Comparison of ENCODE assay signal across 16 cellular contexts in the genomic region with DNA sequence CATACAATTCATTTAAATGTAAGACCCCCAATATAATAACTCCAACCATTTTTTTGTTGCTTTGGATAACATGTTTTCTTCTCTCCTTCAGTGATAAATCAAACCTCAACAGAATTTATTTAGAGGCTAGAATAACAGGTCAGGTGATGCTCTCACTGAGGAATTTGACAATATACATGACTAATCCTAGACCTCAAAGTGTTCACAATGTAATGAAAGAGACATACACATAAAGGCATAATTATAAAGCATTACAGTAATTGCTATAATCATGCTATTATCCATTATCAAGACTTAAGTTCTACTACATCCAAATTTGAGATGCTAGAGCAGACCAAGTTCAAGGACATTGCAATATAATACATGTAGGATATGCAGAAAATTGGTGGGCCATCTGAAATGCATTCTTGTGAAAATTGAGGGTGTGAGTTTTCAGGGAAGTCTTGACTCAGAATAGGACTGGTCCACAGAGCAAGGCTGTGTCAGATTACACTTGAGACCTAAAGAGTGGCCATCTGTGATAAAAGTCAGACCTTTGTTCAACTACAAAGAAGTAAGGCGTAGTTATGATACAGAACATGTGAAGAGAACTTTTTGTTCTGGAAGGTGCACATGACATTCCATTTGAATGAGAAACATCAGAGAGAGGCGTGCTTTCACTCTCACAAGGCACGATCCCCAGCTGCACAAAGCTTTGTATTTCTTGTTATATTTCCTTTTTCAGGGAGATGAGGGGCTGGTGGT. TPM values are rescaled to one million over a fixed set of nuclear protein-coding genes. Genes with fewer than 3 reads are reported as not detected.
DNase-seq lines count a peak whose midpoint lies in the region; ATAC-seq and TF ChIP-seq lines count a peak whose summit lies in the region.
"Had no signal": no experiment of that assay in that cellular context is flagged by ENCODE, and none has a peak within 500 bp of the region (broad histone marks: within the 10 kb centered on the region; RNA-seq: fewer than 3 reads in every experiment).

No MANE protein-coding gene starts in this region.

- DNase-seq in EL (peak; percentile 61), NCI-H2227 (lab: John Stamatoyannopoulos, UW; ENCODE audit: unreplicated experiment) (peak; percentile 43), chondrocyte (ENCODE audit: low spot score) (no peak), myocyte (ENCODE audit: low read depth) (peak; percentile 33), DMS153 treated with DMSO at 0.1 percent for 48 hours (lab: John Stamatoyannopoulos, UW; ENCODE audit: unreplicated experiment) (no peak), left lobe of liver (ENCODE audit: low spot score) (no peak)
- no peak for DNase-seq in stimulated activated naive CD4-positive, alpha-beta T cell (lab: John Stamatoyannopoulos, UW)
- DNase-seq: activated CD4-positive, alpha-beta T cell treated with anti-CD3 and anti-CD28 coated beads for 4 hours; activated T-cell treated with anti-CD3 and anti-CD28 coated beads, Interleukin-2, amount 50 U/mL, for 72 hours; anterior cingulate cortex; NCI-H1694 treated with DMSO at 0.1 percent for 48 hours; stimulated activated CD4-positive, alpha-beta T cell treated with anti-CD3 and anti-CD28 coated beads, Interleukin-4, amount 100 ng/mL, for 1 hour; stimulated activated naive B cell treated with anti-CD40 and anti-IgM and Interleukin-4, amounts not matched to agents 10 μg/mL and 1 μg/mL and 100 μg/mL, for 72 hours; T-helper 1 cell had no signal

- no peak for ATAC-seq in GM21825 (IDR thresholded peaks at IDR 0.05; ENCODE audit: unreplicated experiment)
- no peak for ATAC-seq in left lobe of liver
- ATAC-seq: activated T-cell treated with anti-CD3 and anti-CD28 coated beads, Interleukin-2, amount 50 U/mL, for 72 hours; HepG2; stimulated activated naive B cell treated with anti-CD40 and anti-IgM and Interleukin-4, amounts not matched to agents 10 μg/mL and 1 μg/mL and 100 μg/mL, for 72 hours had no signal

- H3K27ac Mint-ChIP-seq in chondrocyte (ENCODE audit: unreplicated experiment) = peak overlapping the region; percentile 68
- H3K27ac Mint-ChIP-seq: activated T-cell treated with anti-CD3 and anti-CD28 coated beads, Interleukin-2, amount 50 U/mL, for 72 hours; stimulated activated naive B cell treated with anti-CD40 and anti-IgM and Interleukin-4, amounts not matched to agents 10 μg/mL and 1 μg/mL and 100 μg/mL, for 72 hours had no signal

- no peaks in the 10 kb centered on the region for H3K36me3 Mint-ChIP-seq in chondrocyte (ENCODE audit: low read depth)
- H3K36me3 Mint-ChIP-seq: stimulated activated naive B cell treated with anti-CD40 and anti-IgM and Interleukin-4, amounts not matched to agents 10 μg/mL and 1 μg/mL and 100 μg/mL, for 72 hours had no signal

- peaks cover 38% of the 10 kb centered on the region for H3K4me1 Mint-ChIP-seq in chondrocyte (ENCODE audit: low read depth)
- H3K4me1 Mint-ChIP-seq: stimulated activated naive B cell treated with anti-CD40 and anti-IgM and Interleukin-4, amounts not matched to agents 10 μg/mL and 1 μg/mL and 100 μg/mL, for 72 hours had no signal

- H3K9me3 Mint-ChIP-seq in chondrocyte (ENCODE audit: low read depth) = no peaks in the 10 kb centered on the region
- H3K9me3 Mint-ChIP-seq: activated T-cell treated with anti-CD3 and anti-CD28 coated beads, Interleukin-2, amount 50 U/mL, for 72 hours; stimulated activated naive B cell treated with anti-CD40 and anti-IgM and Interleukin-4, amounts not matched to agents 10 μg/mL and 1 μg/mL and 100 μg/mL, for 72 hours had no signal

- no peak for TF ChIP-seq CTCF in chondrocyte (IDR thresholded peaks at IDR 0.05)

- no peak overlapping the region for H3K4me3 Mint-ChIP-seq in chondrocyte (ENCODE audit: unreplicated experiment)
- H3K4me3 Mint-ChIP-seq: activated T-cell treated with anti-CD3 and anti-CD28 coated beads, Interleukin-2, amount 50 U/mL, for 72 hours; stimulated activated naive B cell treated with anti-CD40 and anti-IgM and Interleukin-4, amounts not matched to agents 10 μg/mL and 1 μg/mL and 100 μg/mL, for 72 hours had no signal

- no peaks in the 10 kb centered on the region for H3K27me3 Mint-ChIP-seq in chondrocyte (ENCODE audit: low read depth)

RNA-seq across cellular contexts. Expression of a gene that starts 45.5 kb away (rescaled TPM):
- total RNA-seq in chondrocyte = 5.5 to 7.4 TPM (median 6.4 TPM) in 3 replicates
- total RNA-seq in myocyte = 6.7 and 6.8 TPM in 2 replicates
- 4.6 TPM for polyA plus RNA-seq in myocyte (2012)
- total RNA-seq in left lobe of liver = 3.7 TPM

Comparison
In these comparisons a context has a peak if more than half of its experiments do, and no peak if none do; other contexts are left out.
1. DNase-seq: peak in EL (single experiment), NCI-H2227 (single experiment) and myocyte (single experiment); none in chondrocyte (single experiment), DMS153 treated with DMSO at 0.1 percent for 48 hours (single experiment), left lobe of liver (single experiment) and stimulated activated naive CD4-positive, alpha-beta T cell (0 of 6).